23 cellular contexts compared by ENCODE assay signal in genomic region chr22:21451545-21452520, GRCh38. TPM values are rescaled to one million over a fixed set of nuclear protein-coding genes. Genes with fewer than 3 reads are reported as not detected.
DNase-seq lines count a peak whose midpoint lies in the region; ATAC-seq and TF ChIP-seq lines count a peak whose summit lies in the region.
"Had no signal": no experiment of that assay in that cellular context is flagged by ENCODE, and none has a peak within 500 bp of the region (broad histone marks: within the 10 kb centered on the region; RNA-seq: fewer than 3 reads in every experiment).

No MANE protein-coding gene starts in this region.

- CTCF ChIA-PET in activated CD4-positive, alpha-beta T cell treated with anti-CD3 and anti-CD28 coated beads, Interleukin-2, amount 10 ng/mL, durations not matched to agents 7 days and 5 days (lab: Charles Lee) = no interaction called here

- no peaks in the 10 kb centered on the region for H3K27me3 Mint-ChIP-seq in activated CD4-positive, alpha-beta T cell treated with anti-CD3 and anti-CD28 coated beads, Interleukin-2, amount 10 ng/mL, durations not matched to agents 7 days and 5 days
- no peaks in the 10 kb centered on the region for H3K27me3 Mint-ChIP-seq in central memory CD8-positive, alpha-beta T cell
- no peaks in the 10 kb centered on the region for H3K27me3 Mint-ChIP-seq in mesothelial cell of epicardium (ENCODE audit: low read depth)
- H3K27me3 Mint-ChIP-seq: activated naive CD4-positive, alpha-beta T cell treated with anti-CD3 and anti-CD28 coated beads, Interleukin-2, amount 10 ng/mL, durations not matched to agents 7 days and 5 days; T-helper 17 cell had no signal

- peaks cover under 1% of the 10 kb centered on the region for H3K36me3 ChIP-seq in effector memory CD4-positive, alpha-beta T cell (ENCODE audit: control insufficient read depth, insufficient read depth, low read length)

- no peak overlapping the region for H3K27ac ChIP-seq in effector memory CD4-positive, alpha-beta T cell (ENCODE audit: insufficient read depth, low read length, poor library complexity, severe bottlenecking)
- H3K27ac ChIP-seq: C4-2B, SJSA1, WERI-Rb-1 had no signal

- POLR2A ChIA-PET in activated CD4-positive, alpha-beta T cell treated with anti-CD3 and anti-CD28 coated beads, Interleukin-2, amount 10 ng/mL, durations not matched to agents 7 days and 5 days (lab: Charles Lee) = no interaction called here

- H3K36me3 Mint-ChIP-seq in activated CD4-positive, alpha-beta T cell treated with anti-CD3 and anti-CD28 coated beads, Interleukin-2, amount 10 ng/mL, durations not matched to agents 7 days and 5 days (ENCODE audit: low read depth) = no peaks in the 10 kb centered on the region
- H3K36me3 Mint-ChIP-seq in central memory CD8-positive, alpha-beta T cell (ENCODE audit: insufficient read depth) = no peaks in the 10 kb centered on the region
- H3K36me3 Mint-ChIP-seq in mesothelial cell of epicardium = no peaks in the 10 kb centered on the region

- no peaks in the 10 kb centered on the region for H3K9me3 ChIP-seq in effector memory CD4-positive, alpha-beta T cell (ENCODE audit: control insufficient read depth, low read length)
- H3K9me3 ChIP-seq: SJSA1 had no signal

- ATAC-seq in central memory CD8-positive, alpha-beta T cell (replicated peaks; ENCODE audit: extremely low read depth, poor library complexity, severe bottlenecking) = no peak
- ATAC-seq in stimulated activated naive CD8-positive, alpha-beta T cell treated with anti-CD3 and anti-CD28 coated beads, Interleukin-15, Interleukin-2, amounts not matched to agents 100 U/mL and 50 U/mL, for 24 hours = peak; percentile 14
- no peak for ATAC-seq in GM21723 (IDR thresholded peaks at IDR 0.05; ENCODE audit: unreplicated experiment)
- ATAC-seq: GM12878, left colon, T-helper 17 cell had no signal

- DNase-seq in activated CD4-positive, alpha-beta T cell treated with anti-CD3 and anti-CD28 coated beads, Interleukin-2, amount 10 ng/mL, durations not matched to agents 7 days and 5 days = peak; percentile 2
- DNase-seq in activated CD4-positive, alpha-beta T cell treated with anti-CD3 and anti-CD28 coated beads for 48 hours = no peak
- peak; percentile 6 to 11 for DNase-seq in central memory CD8-positive, alpha-beta T cell (ENCODE audit: low spot score in 2 of 2)
- no peak for DNase-seq in mesothelial cell of epicardium (ENCODE audit: low spot score in 2 of 2, unreplicated experiment in 2 of 2)
- DNase-seq in stimulated activated naive CD8-positive, alpha-beta T cell treated with anti-CD3 and anti-CD28 coated beads, Interleukin-15, Interleukin-2, amounts not matched to agents 100 U/mL and 50 U/mL, for 24 hours = no peak
- DNase-seq in SHP77 treated with DMSO at 0.1 percent for 48 hours (lab: John Stamatoyannopoulos, UW) = no peak
- DNase-seq in effector memory CD4-positive, alpha-beta T cell = no peak
- DNase-seq: activated naive CD4-positive, alpha-beta T cell treated with anti-CD3 and anti-CD28 coated beads, Interleukin-2, amount 10 ng/mL, durations not matched to agents 7 days and 5 days; DMS 273 treated with DMSO at 0.1 percent for 48 hours; foreskin fibroblast; GDM1; HCEC 1CT; NCI-H69; OCI-M1; small intestine; stimulated activated CD4-positive, alpha-beta T cell treated with anti-CD3 and anti-CD28 coated beads, Interleukin-4, amount 100 ng/mL, for 4 hours; WERI-Rb-1 had no signal

- no peaks in the 10 kb centered on the region for H3K4me1 ChIP-seq in effector memory CD4-positive, alpha-beta T cell (ENCODE audit: control insufficient read depth, insufficient read depth, low read length, poor library complexity, severe bottlenecking)

- H3K9me3 Mint-ChIP-seq in activated CD4-positive, alpha-beta T cell treated with anti-CD3 and anti-CD28 coated beads, Interleukin-2, amount 10 ng/mL, durations not matched to agents 7 days and 5 days = no peaks in the 10 kb centered on the region
- no peaks in the 10 kb centered on the region for H3K9me3 Mint-ChIP-seq in central memory CD8-positive, alpha-beta T cell
- H3K9me3 Mint-ChIP-seq in mesothelial cell of epicardium = no peaks in the 10 kb centered on the region
- H3K9me3 Mint-ChIP-seq: activated naive CD4-positive, alpha-beta T cell treated with anti-CD3 and anti-CD28 coated beads, Interleukin-2, amount 10 ng/mL, durations not matched to agents 7 days and 5 days had no signal

- no peaks in the 10 kb centered on the region for H3K4me1 Mint-ChIP-seq in activated CD4-positive, alpha-beta T cell treated with anti-CD3 and anti-CD28 coated beads, Interleukin-2, amount 10 ng/mL, durations not matched to agents 7 days and 5 days
- H3K4me1 Mint-ChIP-seq in central memory CD8-positive, alpha-beta T cell = no peaks in the 10 kb centered on the region
- H3K4me1 Mint-ChIP-seq in mesothelial cell of epicardium = peaks cover 15% of the 10 kb centered on the region
- H3K4me1 Mint-ChIP-seq: activated naive CD4-positive, alpha-beta T cell treated with anti-CD3 and anti-CD28 coated beads, Interleukin-2, amount 10 ng/mL, durations not matched to agents 7 days and 5 days had no signal

- H3K4me3 Mint-ChIP-seq in activated CD4-positive, alpha-beta T cell treated with anti-CD3 and anti-CD28 coated beads, Interleukin-2, amount 10 ng/mL, durations not matched to agents 7 days and 5 days = no peak overlapping the region
- no peak overlapping the region for H3K4me3 Mint-ChIP-seq in central memory CD8-positive, alpha-beta T cell
- no peak overlapping the region for H3K4me3 Mint-ChIP-seq in mesothelial cell of epicardium
- H3K4me3 Mint-ChIP-seq: activated naive CD4-positive, alpha-beta T cell treated with anti-CD3 and anti-CD28 coated beads, Interleukin-2, amount 10 ng/mL, durations not matched to agents 7 days and 5 days had no signal

- no peak overlapping the region for H3K4me3 ChIP-seq in effector memory CD4-positive, alpha-beta T cell (ENCODE audit: insufficient read depth, low read depth, low read length, poor library complexity, severe bottlenecking)
- H3K4me3 ChIP-seq: GM12878, SJSA1 had no signal

- no peak for TF ChIP-seq CTCF in mesothelial cell of epicardium (IDR thresholded peaks at IDR 0.05; ENCODE audit: unreplicated experiment)

- H3K27me3 ChIP-seq in effector memory CD4-positive, alpha-beta T cell (replicated peaks; ENCODE audit: control insufficient read depth, insufficient read depth, low read length, poor library complexity, severe bottlenecking) = no peaks in the 10 kb centered on the region
- H3K27me3 ChIP-seq: SJSA1 had no signal

- H3K27ac Mint-ChIP-seq in activated CD4-positive, alpha-beta T cell treated with anti-CD3 and anti-CD28 coated beads, Interleukin-2, amount 10 ng/mL, durations not matched to agents 7 days and 5 days = peak overlapping the region; percentile 14
- H3K27ac Mint-ChIP-seq in central memory CD8-positive, alpha-beta T cell (ENCODE audit: low read depth) = no peak overlapping the region
- peak overlapping the region; percentile 34 for H3K27ac Mint-ChIP-seq in mesothelial cell of epicardium
- H3K27ac Mint-ChIP-seq: activated naive CD4-positive, alpha-beta T cell treated with anti-CD3 and anti-CD28 coated beads, Interleukin-2, amount 10 ng/mL, durations not matched to agents 7 days and 5 days; T-helper 17 cell had no signal

RNA-seq across cellular contexts. Expression of gene TMEM191C, which starts 15.4 kb away (rescaled TPM):
- total RNA-seq in activated CD4-positive, alpha-beta T cell treated with anti-CD3 and anti-CD28 coated beads, Interleukin-2, amount 10 ng/mL, durations not matched to agents 7 days and 5 days = 1 to 10 TPM; 1.4 to 2.0 TPM
- 2.0 to 4.4 TPM (median 4.2 TPM) in 3 replicates for total RNA-seq in mesothelial cell of epicardium

RNA-seq across cellular contexts. Expression of gene HIC2, which starts 34.7 kb away (rescaled TPM):
- total RNA-seq in activated CD4-positive, alpha-beta T cell treated with anti-CD3 and anti-CD28 coated beads, Interleukin-2, amount 10 ng/mL, durations not matched to agents 7 days and 5 days = 1 to 10 TPM; 5.1 to 5.5 TPM
- 26.6 to 27.3 TPM (median 27.2 TPM) in 3 replicates for total RNA-seq in mesothelial cell of epicardium

Comparison
In these comparisons a context has a peak if more than half of its experiments do, and no peak if none do; other contexts are left out.
1. DNase-seq: peak in activated CD4-positive, alpha-beta T cell treated with anti-CD3 and anti-CD28 coated beads, Interleukin-2, amount 10 ng/mL, durations not matched to agents 7 days and 5 days (single experiment) and central memory CD8-positive, alpha-beta T cell (2 of 2); none in activated CD4-positive, alpha-beta T cell treated with anti-CD3 and anti-CD28 coated beads for 48 hours (single experiment), mesothelial cell of epicardium (0 of 2), stimulated activated naive CD8-positive, alpha-beta T cell treated with anti-CD3 and anti-CD28 coated beads, Interleukin-15, Interleukin-2, amounts not matched to agents 100 U/mL and 50 U/mL, for 24 hours (single experiment), SHP77 treated with DMSO at 0.1 percent for 48 hours (single experiment) and effector memory CD4-positive, alpha-beta T cell (0 of 3).